In the genomic region with DNA sequence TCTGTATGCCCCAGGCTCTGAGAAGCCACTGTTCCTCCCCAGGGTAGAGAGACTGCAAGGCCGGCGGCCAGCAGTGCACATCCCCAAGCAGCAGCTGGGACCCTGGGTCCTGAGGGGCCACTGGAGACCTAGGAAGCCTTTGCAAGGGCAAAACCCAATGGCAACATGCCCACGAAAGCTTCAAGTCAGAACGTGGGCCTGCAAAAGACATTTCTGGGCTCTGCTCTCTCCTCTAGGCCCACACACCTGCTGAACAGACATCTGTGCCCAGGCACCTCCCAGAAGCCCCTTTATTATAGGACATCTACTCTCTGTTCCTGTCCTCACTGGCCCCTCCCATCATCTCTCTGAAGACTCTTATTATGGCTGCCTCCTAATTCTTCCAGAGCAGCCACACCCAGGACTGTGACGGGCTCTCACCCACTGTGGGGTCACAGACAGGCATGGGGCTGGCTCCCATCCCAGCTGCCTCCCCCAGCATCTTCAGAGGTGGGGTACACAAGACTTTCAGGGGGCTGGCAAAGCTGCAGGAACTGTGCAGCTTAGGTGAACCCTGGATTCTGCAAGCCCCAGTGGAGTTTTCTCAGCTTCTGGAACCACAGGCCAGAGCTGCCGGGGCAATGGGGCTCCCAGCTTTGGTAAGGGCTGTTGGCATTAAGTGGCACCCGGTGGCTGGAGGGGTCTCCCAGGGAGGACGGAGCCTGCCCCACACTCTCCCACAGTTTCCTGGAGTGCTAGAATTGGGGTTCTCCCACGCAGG, we compare ENCODE assay signal across 14 cellular contexts. TPM values are rescaled to one million over a fixed set of nuclear protein-coding genes. Genes with fewer than 3 reads are reported as not detected.
DNase-seq lines count a peak whose midpoint lies in the region; ATAC-seq, FAIRE-seq and TF ChIP-seq lines count a peak whose summit lies in the region.
"Had no signal": no experiment of that assay in that cellular context is flagged by ENCODE, and none has a peak within 500 bp of the region (broad histone marks: within the 10 kb centered on the region; RNA-seq: fewer than 3 reads in every experiment).

No MANE protein-coding gene starts in this region.

- peak overlapping the region in 1 of 2 experiments; percentile 41; a peak in 1 of 4 replicates for H3K9ac ChIP-seq in K562 (ENCODE audit: insufficient read depth in 1 of 2, low read depth in 2 of 2, low read length in 2 of 2)
- H3K9ac ChIP-seq: neural progenitor cell had no signal

- POLR2A ChIA-PET in K562 (lab: Yijun Ruan, JAX) = interaction anchor here (0.6 to 9.0 kb wide), 10 partner anchors 11 to 546 kb away, joined by 3 to 78 read pairs (median 4); partner anchors contain the start of gene TRIM11

- peaks cover 6% of the 10 kb centered on the region for H4K20me1 ChIP-seq in K562 (replicated peaks; ENCODE audit: control insufficient read depth, insufficient read depth, low read length)

- H3K4me3 ChIP-seq in K562 (no peak overlapping the region), lung (no peak overlapping the region), vagina (no peak overlapping the region)
- H3K4me3 ChIP-seq: neural progenitor cell had no signal

- DNase-seq in Right ventricle myocardium inferior (ENCODE audit: missing footprints) (peak; percentile 37), cardiac septum (ENCODE audit: low spot score) (no peak), K562 (ENCODE audit: extremely low read depth in 1 of 4, low spot score in 3 of 4) (no peak), lung (ENCODE audit: low spot score) (no peak), vagina (ENCODE audit: extremely low spot score in 2 of 2) (no peak), NCI-H1417 (lab: John Stamatoyannopoulos, UW) (no peak), NCI-H1930 (lab: John Stamatoyannopoulos, UW) (no peak), NCI-H526 treated with DMSO at 0.1 percent for 48 hours (lab: John Stamatoyannopoulos, UW) (no peak)
- DNase-seq: DMS 273 treated with DMSO at 0.1 percent for 48 hours; stimulated activated naive B cell treated with anti-CD40 and anti-IgM and Interleukin-4, amounts not matched to agents 10 μg/mL and 1 μg/mL and 100 μg/mL, for 72 hours had no signal

- peaks cover 71% of the 10 kb centered on the region; the same call in 2 of the 3 replicates for H3K36me3 ChIP-seq in K562 (ENCODE audit: control insufficient read depth, insufficient read depth, low read length)
- peaks cover 16 to 46% of the 10 kb centered on the region in 2 donors for H3K36me3 ChIP-seq in lung (ENCODE audit: control insufficient read depth in 2 of 2, insufficient read depth in 2 of 2, low read length in 2 of 2)
- peaks cover 0 to 29% of the 10 kb centered on the region in 2 donors for H3K36me3 ChIP-seq in vagina
- H3K36me3 ChIP-seq: neural progenitor cell had no signal

- CTCF ChIA-PET in K562 (lab: Yijun Ruan, JAX; ENCODE audit: low intra/inter-chr PET ratio) = interaction anchor here (0.6 to 1.2 kb wide), 2 partner anchors 13 to 121 kb away, joined by 3 to 4 read pairs; partner anchors contain the start of gene TRIM11

- TF ChIP-seq RAD21 in K562 (CRISPR knock-in tag; conservative IDR thresholded peaks at IDR 0.05 in 1 of 2, IDR thresholded peaks at IDR 0.05 in 1 of 2) = no peak

- H3K9me3 ChIP-seq in K562 (replicated peaks; ENCODE audit: control insufficient read depth, insufficient read depth, low read depth, low read length) (no peaks in the 10 kb centered on the region), lung (ENCODE audit: control insufficient read depth in 2 of 2, insufficient read depth in 1 of 2, low read length in 1 of 2) (no peaks in the 10 kb centered on the region), vagina (no peaks in the 10 kb centered on the region)

- H2AFZ ChIP-seq in K562 (ENCODE audit: low read depth, low read length) = no peak overlapping the region
- H2AFZ ChIP-seq: neural progenitor cell had no signal

- WGBS in K562 (ENCODE audit: insufficient coverage, low coverage, missing lambda C conversion rate) = 87% methylated on average over 8 of the region's 9 CpGs
- 88 to 90% methylated on average over 9 of the region's 9 CpGs for WGBS in lung, 2 donors

- no peak overlapping the region for H3K4me2 ChIP-seq in K562 (ENCODE audit: insufficient read depth, low read length)
- H3K4me2 ChIP-seq: neural progenitor cell had no signal

- H3K79me2 ChIP-seq in K562 (ENCODE audit: control insufficient read depth, insufficient read depth, low read length) = 0 out of 3 replicates have a peak, but pooled peaks cover 4% of the 10 kb centered on the region

- H3K27me3 ChIP-seq in K562 (ENCODE audit: control insufficient read depth in 2 of 2, insufficient read depth in 2 of 2, low read length in 2 of 2) (no peaks in the 10 kb centered on the region), lung (ENCODE audit: control insufficient read depth, insufficient read depth) (no peaks in the 10 kb centered on the region), vagina (no peaks in the 10 kb centered on the region)
- H3K27me3 ChIP-seq: neural progenitor cell had no signal

- no peak for TF ChIP-seq CTCF in K562 (IDR thresholded peaks at IDR 0.05 in 2 of 3, conservative IDR thresholded peaks at IDR 0.05 in 1 of 3; ENCODE audit: insufficient read depth in 2 of 3, low read depth in 1 of 3, low read length in 3 of 3)
- no peak for TF ChIP-seq CTCF in lung (IDR thresholded peaks at IDR 0.05; ENCODE audit: control extremely low read depth, extremely low read depth)
- no peak for TF ChIP-seq CTCF in vagina (IDR thresholded peaks at IDR 0.05)

- in situ Hi-C loops in K562 (cut with MboI) = no loop called here

- H3K4me1 ChIP-seq in K562 (replicated peaks in 1 of 2; ENCODE audit: control insufficient read depth in 2 of 2, insufficient read depth in 2 of 2, low read length in 2 of 2) (peaks cover 11 to 44% of the 10 kb centered on the region in 2 experiments; a peak in 4 of 5 replicates), lung (ENCODE audit: control insufficient read depth in 2 of 2, insufficient read depth in 2 of 2, low read length in 2 of 2) (peaks cover 0 to 3% of the 10 kb centered on the region in 2 donors), vagina (peaks cover 17% of the 10 kb centered on the region)
- H3K4me1 ChIP-seq: neural progenitor cell had no signal

- TF ChIP-seq POLR2A in K562 (conservative IDR thresholded peaks at IDR 0.05) = peak; percentile 39; the same call in 1 of the 2 replicates
- TF ChIP-seq POLR2A in vagina (IDR thresholded peaks at IDR 0.05) = no peak

- TSS peak; percentile 11 for BruUV-seq in K562 (replicated peaks; lab: Mats Ljungman, UMichigan)

- no peaks in the 10 kb centered on the region for H3K9me1 ChIP-seq in K562 (ENCODE audit: control insufficient read depth, insufficient read depth, low read length)

- H3K27ac ChIP-seq in K562 (ENCODE audit: extremely low read depth, low read depth, low read length) (no peak overlapping the region), lung (ENCODE audit: low read depth in 1 of 2, low read length in 1 of 2) (peak overlapping the region in 1 of 2 donors; percentile 56), vagina (peak overlapping the region; percentile 73)
- H3K27ac ChIP-seq: neural progenitor cell had no signal

- no peak for FAIRE-seq in K562 (lab: Jason Lieb, UNC)

- no peak for TF ChIP-seq EP300 in K562 (IDR thresholded peaks at IDR 0.05; ENCODE audit: low read length)

- ATAC-seq in Right ventricle myocardium inferior (no peak), K562 (peak; percentile 23), lung (ENCODE audit: insufficient read depth, low FRiP score) (peak; percentile 27)
- ATAC-seq: activated CD4-positive, CD25-positive, alpha-beta regulatory T cell treated with anti-CD3 and anti-CD28 coated beads, Interleukin-2, amount 50 U/mL, for 24 hours; stimulated activated naive B cell treated with anti-CD40 and anti-IgM and Interleukin-4, amounts not matched to agents 10 μg/mL and 1 μg/mL and 100 μg/mL, for 72 hours had no signal

- intact Hi-C loops in Right ventricle myocardium inferior (cut with DNase I) (no loop called here), cardiac septum (cut with DNase I) (loop anchor here (5.0 kb wide), 1 partner anchor 47 kb away; no protein-coding TSS in a partner anchor), K562 (cut with micrococcal nuclease) (loop anchor here (5.0 kb wide), 1 partner anchor 52 kb away; no protein-coding TSS in a partner anchor), vagina (cut with DNase I) (no loop called here)

RNA-seq across cellular contexts. Expression of gene TRIM11, which starts 12.6 kb away (rescaled TPM):
- 7.7 TPM for total RNA-seq in Right ventricle myocardium inferior
- 7.3 TPM for total RNA-seq in cardiac septum
- total RNA-seq in K562 (2011; cell fraction: chromatin; rRNA removed; ENCODE audit: low replicate concordance) = 106 and 219 TPM in 2 replicates
- total RNA-seq in K562 (2011; cell fraction: nucleolus; rRNA removed) = 114 and 116 TPM in 2 replicates
- 107 and 126 TPM in 2 replicates for total RNA-seq in K562 (2011; cell fraction: nucleoplasm; rRNA removed)
- total RNA-seq in K562 (2014; rRNA removed) = 45.1 and 49.1 TPM in 2 replicates
- total RNA-seq in K562 (2014; rRNA removed; fragmentation: Illumina TruSeq; extraction: Trizol) = 14.8 and 18.0 TPM in 2 replicates
- 29.7 and 29.8 TPM in 2 replicates for total RNA-seq in K562 (2015; rRNA removed; fragmentation: Illumina TruSeq; extraction: Trizol)
- 64.3 and 66.8 TPM in 2 replicates for total RNA-seq in K562 (2021)
- 17.5 and 26.5 TPM in 2 replicates for polyA plus RNA-seq in K562 (2011; rRNA removed)
- 15.7 and 25.5 TPM in 2 replicates for polyA plus RNA-seq in K562 (2011; cell fraction: cytosol; rRNA removed)
- 67.6 and 116 TPM in 2 replicates for polyA plus RNA-seq in K562 (2011; cell fraction: nucleus; rRNA removed)
- polyA plus RNA-seq in K562 (2012) = 33.4 and 43.7 TPM in 2 replicates
- polyA plus RNA-seq in K562 (2014; fragmentation: Illumina TruSeq; extraction: Trizol) = 33.7 and 35.0 TPM in 2 replicates
- polyA plus RNA-seq in K562 (2014; fragmentation: Nextera tagmentation; extraction: Ambion mirVana) = 1 to 10 TPM; 3.6 to 3.8 TPM
- 34.4 and 43.0 TPM in 2 replicates for polyA plus RNA-seq in K562 (2014; rRNA removed)
- 24.4 and 25.6 TPM in 2 replicates for polyA minus RNA-seq in K562 (2011; rRNA and poly(A)+ RNA removed)
- 22.2 and 23.9 TPM in 2 replicates for polyA minus RNA-seq in K562 (2011; cell fraction: cytosol; rRNA and poly(A)+ RNA removed)
- polyA minus RNA-seq in K562 (2011; cell fraction: nucleus; rRNA and poly(A)+ RNA removed) = 42.0 and 46.8 TPM in 2 replicates
- total RNA-seq in lung = 10 to 100 TPM; 16.8 to 29.4 TPM
- polyA plus RNA-seq in lung = 10 to 100 TPM; 13.8 to 16.4 TPM
- 22.1 TPM for total RNA-seq in vagina

RNA-seq across cellular contexts. Expression of gene TRIM17, which starts 22.7 kb away (rescaled TPM):
- total RNA-seq in Right ventricle myocardium inferior = 0.38 TPM
- 0.46 TPM for total RNA-seq in cardiac septum
- total RNA-seq in K562 (2011; cell fraction: chromatin; rRNA removed; ENCODE audit: low replicate concordance) = not detected in 2 replicates
- total RNA-seq in K562 (2011; cell fraction: nucleolus; rRNA removed) = 0.26 TPM in 1 of 2 replicates, not detected in the other
- total RNA-seq in K562 (2011; cell fraction: nucleoplasm; rRNA removed) = not detected in 2 replicates
- total RNA-seq in K562 (2014; rRNA removed) = not detected in 2 replicates
- not detected in 2 replicates for total RNA-seq in K562 (2014; rRNA removed; fragmentation: Illumina TruSeq; extraction: Trizol)
- total RNA-seq in K562 (2015; rRNA removed; fragmentation: Illumina TruSeq; extraction: Trizol) = not detected in 2 replicates
- total RNA-seq in K562 (2021) = not detected in 2 replicates
- not detected in 2 replicates for polyA plus RNA-seq in K562 (2011; rRNA removed)
- not detected in 2 replicates for polyA plus RNA-seq in K562 (2011; cell fraction: cytosol; rRNA removed)
- 0.07 TPM in 1 of 2 replicates, not detected in the other for polyA plus RNA-seq in K562 (2011; cell fraction: nucleus; rRNA removed)
- 0.35 and 0.83 TPM in 2 replicates for polyA plus RNA-seq in K562 (2012)
- polyA plus RNA-seq in K562 (2014; fragmentation: Illumina TruSeq; extraction: Trizol) = not detected in 2 replicates
- not detected for polyA plus RNA-seq in K562 (2014; fragmentation: Nextera tagmentation; extraction: Ambion mirVana)
- polyA plus RNA-seq in K562 (2014; rRNA removed) = not detected in 2 replicates
- polyA minus RNA-seq in K562 (2011; rRNA and poly(A)+ RNA removed) = not detected in 2 replicates
- polyA minus RNA-seq in K562 (2011; cell fraction: cytosol; rRNA and poly(A)+ RNA removed) = not detected in 2 replicates
- not detected in 2 replicates for polyA minus RNA-seq in K562 (2011; cell fraction: nucleus; rRNA and poly(A)+ RNA removed)
- 1 to 10 TPM; 2.2 to 3.3 TPM for total RNA-seq in lung
- polyA plus RNA-seq in lung = 1 to 10 TPM; 1.0 to 1.5 TPM
- 1.2 TPM for total RNA-seq in vagina
- total RNA-seq: dermis blood vessel endothelial cell, H4 had no signal

Comparison
In these comparisons a context has a peak if more than half of its experiments do, and no peak if none do; other contexts are left out.
1. intact Hi-C loops: an anchor here in cardiac septum (5.0 kb wide) and K562 (5.0 kb wide); none called in Right ventricle myocardium inferior and vagina.